In genomic region chr18:7307586-7307985, GRCh38 we compare ENCODE assay signal across 21 cellular contexts.
"Had no signal": no experiment of that assay in that cellular context is flagged by ENCODE, and none has a peak within 500 bp of the region (broad histone marks: within the 10 kb centered on the region; RNA-seq: fewer than 3 reads in every experiment).

No MANE protein-coding gene starts in this region.

- H3K9ac ChIP-seq: parathyroid adenoma had no signal

- H3K4me3 ChIP-seq: esophagus squamous epithelium, prostate gland, skin epidermis, thoracic aorta, uterus had no signal

- DNase-seq: cerebellar nuclear complex; effector memory CD8-positive, alpha-beta T cell; esophagus squamous epithelium; foreskin fibroblast; kidney; left colon; mesendoderm; naive thymus-derived CD8-positive, alpha-beta T cell; nucleus accumbens; retina; stimulated activated CD4-positive, alpha-beta T cell treated with anti-CD3 and anti-CD28 coated beads, Interleukin-2, amount 100 ng/mL, for 24 hours; stimulated activated CD4-positive, alpha-beta T cell treated with anti-CD3 and anti-CD28 coated beads, Interleukin-4, amount 100 ng/mL, for 4 hours; stimulated activated naive B cell treated with anti-CD40 and anti-IgM and Interleukin-4, amounts not matched to agents 10 μg/mL and 1 μg/mL and 100 μg/mL, for 72 hours; stimulated activated naive CD8-positive, alpha-beta T cell treated with anti-CD3 and anti-CD28 coated beads, Interleukin-15, amount 100 ng/mL, for 72 hours; substantia nigra had no signal

- ATAC-seq: effector memory CD8-positive, alpha-beta T cell; left colon; naive thymus-derived CD8-positive, alpha-beta T cell; stimulated activated naive B cell treated with anti-CD40 and anti-IgM and Interleukin-4, amounts not matched to agents 10 μg/mL and 1 μg/mL and 100 μg/mL, for 72 hours; stimulated activated naive CD8-positive, alpha-beta T cell treated with anti-CD3 and anti-CD28 coated beads, Interleukin-15, amount 100 ng/mL, for 72 hours had no signal

- H3K4me1 ChIP-seq: esophagus squamous epithelium, parathyroid adenoma, prostate gland, uterus had no signal

- H3K9me3 ChIP-seq: prostate gland, uterus had no signal

- H3K36me3 ChIP-seq: esophagus squamous epithelium, prostate gland, thoracic aorta, uterus had no signal

- H3K27me3 ChIP-seq: esophagus squamous epithelium, uterus had no signal

- H3K27ac ChIP-seq: epithelial cell of prostate, parathyroid adenoma, prostate gland, thoracic aorta, uterus had no signal
